Comparison of ENCODE assay signal across 14 cellular contexts in genomic region chr10:124551097-124551496, GRCh38.
DNase-seq lines count a peak whose midpoint lies in the region; ATAC-seq and TF ChIP-seq lines count a peak whose summit lies in the region.
"Had no signal": no experiment of that assay in that cellular context is flagged by ENCODE, and none has a peak within 500 bp of the region (broad histone marks: within the 10 kb centered on the region; RNA-seq: fewer than 3 reads in every experiment).

No MANE protein-coding gene starts in this region.

- H3K79me2 ChIP-seq in OCI-LY7 (ENCODE audit: insufficient read depth, low read depth, low read length): no peaks in the 10 kb centered on the region; the same call in 1 of the 2 replicates

- no peaks in the 10 kb centered on the region for H3K79me1 ChIP-seq in neuronal stem cell (ENCODE audit: low read depth, low read length)

- H3K36me3 ChIP-seq in OCI-LY7 (ENCODE audit: insufficient read depth, low read length) (no peaks in the 10 kb centered on the region), neuronal stem cell (replicated peaks in 1 of 2; ENCODE audit: control insufficient read depth in 2 of 2, insufficient read depth in 2 of 2, low read length in 2 of 2) (no peaks in the 10 kb centered on the region)

- no peaks in the 10 kb centered on the region for H3K9me3 Mint-ChIP-seq in stimulated activated naive CD8-positive, alpha-beta T cell treated with anti-CD3 and anti-CD28 coated beads, Interleukin-15, amount 100 ng/mL, for 72 hours
- no peaks in the 10 kb centered on the region for H3K9me3 Mint-ChIP-seq in activated T-helper 17 cell treated with anti-CD3 and anti-CD28 coated beads, Interleukin-2, amount 50 U/mL, for 72 hours
- H3K9me3 Mint-ChIP-seq: CD14-positive monocyte; CD8-positive, alpha-beta memory T cell had no signal

- H2AK5ac ChIP-seq in neuronal stem cell (ENCODE audit: low read depth, low read length): peak overlapping the region; percentile 100

- H2BK15ac ChIP-seq in neuronal stem cell (ENCODE audit: low read length): peak overlapping the region; percentile 91

- H3K4me3 ChIP-seq in OCI-LY7 (ENCODE audit: low read depth, low read length, poor library complexity, severe bottlenecking) (no peak overlapping the region), neuronal stem cell (ENCODE audit: low read length in 2 of 2) (peak overlapping the region in 1 of 2 donors; percentile 4)
- H3K4me3 ChIP-seq: GM23248 had no signal

- no peaks in the 10 kb centered on the region for H3K4me1 Mint-ChIP-seq in stimulated activated naive CD8-positive, alpha-beta T cell treated with anti-CD3 and anti-CD28 coated beads, Interleukin-15, amount 100 ng/mL, for 72 hours
- H3K4me1 Mint-ChIP-seq in activated T-helper 17 cell treated with anti-CD3 and anti-CD28 coated beads, Interleukin-2, amount 50 U/mL, for 72 hours: no peaks in the 10 kb centered on the region

- H4K8ac ChIP-seq in neuronal stem cell (ENCODE audit: low read depth, low read length): no peak overlapping the region

- H3K27me3 ChIP-seq in neuronal stem cell (ENCODE audit: control insufficient read depth in 3 of 3, insufficient read depth in 3 of 3, low read depth in 1 of 3, low read length in 3 of 3): no peaks in the 10 kb centered on the region

- POLR2A ChIA-PET in OCI-LY7 (lab: Charles Lee): interaction anchor here (0.9 to 1.2 kb wide), 2 partner anchors 9 to 50 kb away, joined by 3 read pairs; no protein-coding TSS in a partner anchor

- H3K27ac Mint-ChIP-seq in stimulated activated naive CD8-positive, alpha-beta T cell treated with anti-CD3 and anti-CD28 coated beads, Interleukin-15, amount 100 ng/mL, for 72 hours: no peak overlapping the region
- H3K27ac Mint-ChIP-seq in activated T-helper 17 cell treated with anti-CD3 and anti-CD28 coated beads, Interleukin-2, amount 50 U/mL, for 72 hours: no peak overlapping the region
- H3K27ac Mint-ChIP-seq: CD14-positive monocyte had no signal

- no peak overlapping the region for H3K9ac ChIP-seq in neuronal stem cell (ENCODE audit: low read depth, low read length, poor library complexity)
- H3K9ac ChIP-seq: GM23248 had no signal

- peak overlapping the region; percentile 97 for H2BK12ac ChIP-seq in neuronal stem cell (ENCODE audit: low read length)

- no peaks in the 10 kb centered on the region for H3K27me3 Mint-ChIP-seq in stimulated activated naive CD8-positive, alpha-beta T cell treated with anti-CD3 and anti-CD28 coated beads, Interleukin-15, amount 100 ng/mL, for 72 hours
- no peaks in the 10 kb centered on the region for H3K27me3 Mint-ChIP-seq in activated T-helper 17 cell treated with anti-CD3 and anti-CD28 coated beads, Interleukin-2, amount 50 U/mL, for 72 hours
- H3K27me3 Mint-ChIP-seq: CD8-positive, alpha-beta memory T cell had no signal

- ATAC-seq in stimulated activated naive CD8-positive, alpha-beta T cell treated with anti-CD3 and anti-CD28 coated beads, Interleukin-15, amount 100 ng/mL, for 72 hours: peak; percentile 36
- ATAC-seq in stimulated activated naive CD8-positive, alpha-beta T cell treated with anti-CD3 and anti-CD28 coated beads, Interleukin-15, Interleukin-2, amounts not matched to agents 100 U/mL and 50 U/mL, for 24 hours: no peak
- ATAC-seq in GM21737 (IDR thresholded peaks at IDR 0.05; ENCODE audit: unreplicated experiment): no peak
- no peak for ATAC-seq in activated T-helper 17 cell treated with anti-CD3 and anti-CD28 coated beads, Interleukin-2, amount 50 U/mL, for 72 hours (replicated peaks)

- H2BK5ac ChIP-seq in neuronal stem cell (ENCODE audit: low read length): peak overlapping the region; percentile 42

- no peak overlapping the region for H3K23ac ChIP-seq in neuronal stem cell (ENCODE audit: low read depth, low read length, poor library complexity)

- H3K4me1 ChIP-seq in OCI-LY7 (ENCODE audit: insufficient read depth, low read length, poor library complexity, severe bottlenecking) (peaks cover 56% of the 10 kb centered on the region), neuronal stem cell (ENCODE audit: control insufficient read depth in 2 of 2, insufficient read depth in 1 of 2, low read depth in 1 of 2, low read length in 2 of 2) (peaks cover 7 to 19% of the 10 kb centered on the region in 2 donors)

- TF ChIP-seq CTCF in OCI-LY7 (conservative IDR thresholded peaks at IDR 0.05; ENCODE audit: low read length): no peak

- H3K18ac ChIP-seq in neuronal stem cell (ENCODE audit: low read length): peak overlapping the region; percentile 94

- no peak overlapping the region for H2AFZ ChIP-seq in OCI-LY7 (ENCODE audit: low read length)
- H2AFZ ChIP-seq in neuronal stem cell (ENCODE audit: low read length): no peak overlapping the region
- H2AFZ ChIP-seq: GM23248 had no signal

- peak overlapping the region; percentile 90 for H3K14ac ChIP-seq in neuronal stem cell (ENCODE audit: low read length)

- BruUV-seq in OCI-LY7 (replicated peaks; lab: Mats Ljungman, UMichigan): no TSS peak

- H3K9me2 ChIP-seq in OCI-LY7 (ENCODE audit: insufficient read depth, low read length): no peaks in the 10 kb centered on the region

- peak overlapping the region; percentile 37 for H2BK120ac ChIP-seq in neuronal stem cell (ENCODE audit: low read depth, low read length)

- H3K9me3 ChIP-seq in OCI-LY7 (ENCODE audit: low read length) (no peaks in the 10 kb centered on the region), neuronal stem cell (replicated peaks in 1 of 2; ENCODE audit: control insufficient read depth in 2 of 2, insufficient read depth in 1 of 2, low read depth in 1 of 2, low read length in 2 of 2) (no peaks in the 10 kb centered on the region)
- H3K9me3 ChIP-seq: Caco-2 had no signal

- H4K91ac ChIP-seq in neuronal stem cell (ENCODE audit: low read depth, low read length, poor library complexity): no peak overlapping the region

- intact Hi-C loops in OCI-LY7 (cut with micrococcal nuclease; ENCODE audit: unreplicated experiment): no loop called here

- CTCF ChIA-PET in OCI-LY7 (lab: Charles Lee; ENCODE audit: unreplicated experiment): interaction anchor here (0.7 kb wide), 1 partner anchor 45 kb away, joined by 3 read pairs; no protein-coding TSS in a partner anchor

- no CpG with 5 or more reads among the region's 9 CpGs for WGBS in neuronal stem cell (ENCODE audit: extremely low coverage in 2 of 2, insufficient read length in 2 of 2, insufficient replicate concordance in 1 of 2), 2 donors

- H3K4me2 ChIP-seq in OCI-LY7 (ENCODE audit: low read length) (peak overlapping the region; percentile 41; the same call in 1 of the 2 replicates), neuronal stem cell (ENCODE audit: insufficient read depth, low read length, poor library complexity, severe bottlenecking) (no peak overlapping the region)

- no peaks in the 10 kb centered on the region for H4K20me1 ChIP-seq in OCI-LY7 (ENCODE audit: insufficient read depth, low read length)

- H3K27ac ChIP-seq in OCI-LY7 (ENCODE audit: low read depth, low read length, poor library complexity, severe bottlenecking): no peak overlapping the region
- no peak overlapping the region for H3K27ac ChIP-seq in neuronal stem cell (replicated peaks; ENCODE audit: low read length)
- H3K27ac ChIP-seq: GM23248, HL-60 had no signal

- no peaks in the 10 kb centered on the region for H3K36me3 Mint-ChIP-seq in activated T-helper 17 cell treated with anti-CD3 and anti-CD28 coated beads, Interleukin-2, amount 50 U/mL, for 72 hours (ENCODE audit: low read depth)
- H3K36me3 Mint-ChIP-seq: CD14-positive monocyte; CD8-positive, alpha-beta memory T cell had no signal

- H3K4ac ChIP-seq in neuronal stem cell (ENCODE audit: low read length): peak overlapping the region; percentile 10

- DNase-seq in stimulated activated naive CD8-positive, alpha-beta T cell treated with anti-CD3 and anti-CD28 coated beads, Interleukin-15, amount 100 ng/mL, for 72 hours: no peak
- no peak for DNase-seq in stimulated activated naive CD8-positive, alpha-beta T cell treated with anti-CD3 and anti-CD28 coated beads, Interleukin-15, Interleukin-2, amounts not matched to agents 100 U/mL and 50 U/mL, for 24 hours
- DNase-seq in OCI-LY7 (ENCODE audit: low spot score): no peak
- no peak for DNase-seq in neuronal stem cell (ENCODE audit: low spot score)
- no peak for DNase-seq in cerebellar cortex (ENCODE audit: low spot score)
- DNase-seq: ACHN; Caco-2; CD8-positive, alpha-beta memory T cell; GF-D8; GM23248 had no signal

- H3K4me3 Mint-ChIP-seq in stimulated activated naive CD8-positive, alpha-beta T cell treated with anti-CD3 and anti-CD28 coated beads, Interleukin-15, amount 100 ng/mL, for 72 hours: no peak overlapping the region
- no peak overlapping the region for H3K4me3 Mint-ChIP-seq in activated T-helper 17 cell treated with anti-CD3 and anti-CD28 coated beads, Interleukin-2, amount 50 U/mL, for 72 hours
- H3K4me3 Mint-ChIP-seq: CD14-positive monocyte; CD8-positive, alpha-beta memory T cell had no signal
